In genomic region chrX:5957506-5957905, GRCh38 we compare ENCODE assay signal across 26 cellular contexts.
DNase-seq lines count a peak whose midpoint lies in the region; ATAC-seq and TF ChIP-seq lines count a peak whose summit lies in the region.
"Had no signal": no experiment of that assay in that cellular context is flagged by ENCODE, and none has a peak within 500 bp of the region (broad histone marks: within the 10 kb centered on the region; RNA-seq: fewer than 3 reads in every experiment).

No MANE protein-coding gene starts in this region.

- no peak overlapping the region for H2AFZ ChIP-seq in mesenchymal stem cell (ENCODE audit: low read depth, low read length)

- no peak overlapping the region for H2BK12ac ChIP-seq in mesenchymal stem cell (ENCODE audit: low read length in 2 of 2)

- H4K8ac ChIP-seq in mesenchymal stem cell (ENCODE audit: low read length), result no peak overlapping the region

- no peak for ATAC-seq in GM19452 (IDR thresholded peaks at IDR 0.05; ENCODE audit: unreplicated experiment)
- ATAC-seq: activated CD8-positive, alpha-beta T cell treated with anti-CD3 and anti-CD28 coated beads, Interleukin-2, amount 10 ng/mL, durations not matched to agents 7 days and 5 days; activated naive CD8-positive, alpha-beta T cell treated with anti-CD3 and anti-CD28 coated beads, Interleukin-2, amount 50 U/mL, for 24 hours had no signal

- no peak overlapping the region for H3K4ac ChIP-seq in mesenchymal stem cell (ENCODE audit: low read depth in 1 of 2, low read length in 2 of 2)

- H3K4me2 ChIP-seq in mesenchymal stem cell (ENCODE audit: low read length, poor library complexity, severe bottlenecking), result no peak overlapping the region

- no peaks in the 10 kb centered on the region for H3K4me1 ChIP-seq in mesenchymal stem cell (ENCODE audit: control insufficient read depth, insufficient read depth, low read depth, low read length)
- H3K4me1 ChIP-seq in vagina, result no peaks in the 10 kb centered on the region
- H3K4me1 ChIP-seq: Caco-2, colonic mucosa, upper lobe of left lung had no signal

- no peak for TF ChIP-seq CTCF in BJ (IDR thresholded peaks at IDR 0.05; ENCODE audit: insufficient read depth, low read depth, low read length)
- TF ChIP-seq CTCF in vagina (IDR thresholded peaks at IDR 0.05), result no peak

- DNase-seq in BJ (ENCODE audit: low read depth) (peak; percentile 4), NOMO-1 (lab: John Stamatoyannopoulos, UW; ENCODE audit: unreplicated experiment in 2 of 2) (peak; percentile 22 to 77), astrocyte of the hippocampus (ENCODE audit: low read depth, low spot score) (peak; percentile 58), mesenchymal stem cell (peak; percentile 15), MG63 (no peak), vagina (ENCODE audit: extremely low spot score in 2 of 2) (no peak), NCI-H510A treated with DMSO at 0.1 percent for 48 hours (lab: John Stamatoyannopoulos, UW) (no peak)
- DNase-seq: activated CD4-positive, alpha-beta T cell treated with anti-CD3 and anti-CD28 coated beads for 1 hour; activated CD8-positive, alpha-beta T cell treated with anti-CD3 and anti-CD28 coated beads, Interleukin-2, amount 10 ng/mL, durations not matched to agents 7 days and 5 days; activated effector memory CD4-positive, alpha-beta T cell treated with anti-CD3 and anti-CD28 coated beads, Interleukin-2, amount 50 U/mL, for 16 hours; activated naive CD8-positive, alpha-beta T cell treated with anti-CD3 and anti-CD28 coated beads, Interleukin-2, amount 50 U/mL, for 24 hours; activated T-cell treated with anti-CD3 and anti-CD28 coated beads for 4 hours; C1 segment of cervical spinal cord; Caco-2; colonic mucosa; DMS79 treated with DMSO at 0.1 percent for 48 hours; effector memory CD4-positive, alpha-beta T cell; KBM-7; NCI-H187; NCI-H526 treated with DMSO at 0.1 percent for 48 hours; OCI-M1; T-helper 1 cell; upper lobe of left lung had no signal

- no peak overlapping the region for H3K14ac ChIP-seq in mesenchymal stem cell (ENCODE audit: low read length in 2 of 2)

- H3K36me3 ChIP-seq in BJ (ENCODE audit: control insufficient read depth, insufficient read depth, low read length) (no peaks in the 10 kb centered on the region), mesenchymal stem cell (ENCODE audit: control insufficient read depth in 1 of 2, insufficient read depth in 2 of 2, low read depth in 1 of 2, low read length in 2 of 2) (no peaks in the 10 kb centered on the region), MG63 (no peaks in the 10 kb centered on the region), vagina (no peaks in the 10 kb centered on the region)
- H3K36me3 ChIP-seq: colonic mucosa, neutrophil, upper lobe of left lung had no signal

- CTCF ChIA-PET in BJ (lab: Yijun Ruan, JAX), result no interaction called here

- no peaks in the 10 kb centered on the region for H3K9me3 ChIP-seq in mesenchymal stem cell (ENCODE audit: control insufficient read depth, low read length)
- no peaks in the 10 kb centered on the region for H3K9me3 ChIP-seq in MG63
- no peaks in the 10 kb centered on the region for H3K9me3 ChIP-seq in vagina
- H3K9me3 ChIP-seq: Caco-2, colonic mucosa, neutrophil, upper lobe of left lung had no signal

- no peak overlapping the region for H3K27ac ChIP-seq in mesenchymal stem cell (ENCODE audit: low read length, poor library complexity, severe bottlenecking)
- no peak overlapping the region for H3K27ac ChIP-seq in vagina
- H3K27ac ChIP-seq: colonic mucosa, neutrophil, skin epidermis, upper lobe of left lung had no signal

- intact Hi-C loops in vagina (cut with DNase I), result no loop called here

- no peak overlapping the region for H3K23ac ChIP-seq in mesenchymal stem cell (ENCODE audit: low read length in 2 of 2)

- 50% methylated on average over 1 of the region's 3 CpGs for WGBS in mesenchymal stem cell

- H2AK5ac ChIP-seq in mesenchymal stem cell (ENCODE audit: low read length, severe bottlenecking), result no peak overlapping the region

- POLR2A ChIA-PET in BJ (lab: Charles Lee), result no interaction called here

- no peak overlapping the region for H3K18ac ChIP-seq in mesenchymal stem cell (ENCODE audit: low read depth in 1 of 2, low read length in 2 of 2)

- H2BK120ac ChIP-seq in mesenchymal stem cell (ENCODE audit: low read depth, low read length), result no peak overlapping the region

- H3K4me3 ChIP-seq in BJ (ENCODE audit: low read depth, low read length) (no peak overlapping the region), mesenchymal stem cell (ENCODE audit: insufficient read depth in 1 of 2, low read depth in 1 of 2, low read length in 2 of 2) (no peak overlapping the region), MG63 (no peak overlapping the region), vagina (no peak overlapping the region)
- H3K4me3 ChIP-seq: colonic mucosa, skin epidermis, upper lobe of left lung had no signal

- no peak for TF ChIP-seq POLR2A in vagina (IDR thresholded peaks at IDR 0.05)

- no peak overlapping the region for H4K91ac ChIP-seq in mesenchymal stem cell (ENCODE audit: low read length)

- H2BK5ac ChIP-seq in mesenchymal stem cell (ENCODE audit: low read depth, low read length, poor library complexity, severe bottlenecking), result no peak overlapping the region

- H3K27me3 ChIP-seq in BJ (ENCODE audit: control insufficient read depth, insufficient read depth, low read length) (no peaks in the 10 kb centered on the region), mesenchymal stem cell (ENCODE audit: control insufficient read depth in 1 of 2, insufficient read depth in 1 of 2, low read length in 2 of 2) (no peaks in the 10 kb centered on the region), MG63 (no peaks in the 10 kb centered on the region), vagina (no peaks in the 10 kb centered on the region)
- H3K27me3 ChIP-seq: colonic mucosa, neutrophil, upper lobe of left lung had no signal

- no peak overlapping the region for H2BK15ac ChIP-seq in mesenchymal stem cell (ENCODE audit: low read depth, poor library complexity, severe bottlenecking)

- no peaks in the 10 kb centered on the region for H3K79me1 ChIP-seq in mesenchymal stem cell (replicated peaks; ENCODE audit: low read length, poor library complexity, severe bottlenecking)

- no peak overlapping the region for H3K9ac ChIP-seq in mesenchymal stem cell (ENCODE audit: low read length)

Comparison
In these comparisons a context has a peak if more than half of its experiments do, and no peak if none do; other contexts are left out.
1. DNase-seq: peak in BJ (single experiment), NOMO-1 (2 of 2), astrocyte of the hippocampus (single experiment) and mesenchymal stem cell (single experiment); none in MG63 (single experiment), vagina (0 of 2) and NCI-H510A treated with DMSO at 0.1 percent for 48 hours (single experiment).